ENCODE assay signal across 1 cellular context in the genomic region with DNA sequence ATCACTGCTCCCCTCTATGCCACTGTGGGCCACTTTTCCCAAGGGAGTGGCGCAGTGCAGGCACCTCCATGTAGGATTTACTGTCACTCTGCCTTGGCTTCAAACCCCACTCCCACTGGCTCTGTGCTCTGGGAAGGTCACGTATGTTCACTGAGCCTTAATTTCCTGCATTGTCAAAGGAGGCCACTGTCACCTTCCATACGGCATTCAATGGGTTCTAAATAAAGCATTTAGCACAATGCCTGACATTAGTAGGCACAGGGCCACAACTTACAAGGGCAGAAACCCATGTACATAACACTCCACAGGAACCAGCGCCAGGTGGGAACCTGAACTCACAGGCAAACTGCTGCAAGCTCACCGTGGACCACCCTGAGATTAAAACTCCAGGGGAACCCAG.
TF ChIP-seq lines count a peak whose summit lies in the region.

No MANE protein-coding gene starts in this region.

TF ChIP-seq in HepG2, 621 proteins besides CTCF, POLR2A, EP300 and RAD21:
- TF ChIP-seq ZNF510 (CRISPR knock-in tag; IDR thresholded peaks at IDR 0.05; ENCODE audit: low read depth) (no peak), NRL (CRISPR knock-in tag; IDR thresholded peaks at IDR 0.05; ENCODE audit: borderline replicate concordance) (no peak), ZNF709 (CRISPR knock-in tag; IDR thresholded peaks at IDR 0.05) (no peak), ZNF780A (CRISPR knock-in tag; IDR thresholded peaks at IDR 0.05) (no peak), NCOA1 (CRISPR knock-in tag; IDR thresholded peaks at IDR 0.05) (no peak), ZNF83 (CRISPR knock-in tag; IDR thresholded peaks at IDR 0.05; ENCODE audit: borderline replicate concordance) (no peak), ZFX (CRISPR knock-in tag; IDR thresholded peaks at IDR 0.05; ENCODE audit: low read depth) (no peak), ZNF12 (CRISPR knock-in tag; IDR thresholded peaks at IDR 0.05) (no peak)
- TF ChIP-seq, protein P1, sequence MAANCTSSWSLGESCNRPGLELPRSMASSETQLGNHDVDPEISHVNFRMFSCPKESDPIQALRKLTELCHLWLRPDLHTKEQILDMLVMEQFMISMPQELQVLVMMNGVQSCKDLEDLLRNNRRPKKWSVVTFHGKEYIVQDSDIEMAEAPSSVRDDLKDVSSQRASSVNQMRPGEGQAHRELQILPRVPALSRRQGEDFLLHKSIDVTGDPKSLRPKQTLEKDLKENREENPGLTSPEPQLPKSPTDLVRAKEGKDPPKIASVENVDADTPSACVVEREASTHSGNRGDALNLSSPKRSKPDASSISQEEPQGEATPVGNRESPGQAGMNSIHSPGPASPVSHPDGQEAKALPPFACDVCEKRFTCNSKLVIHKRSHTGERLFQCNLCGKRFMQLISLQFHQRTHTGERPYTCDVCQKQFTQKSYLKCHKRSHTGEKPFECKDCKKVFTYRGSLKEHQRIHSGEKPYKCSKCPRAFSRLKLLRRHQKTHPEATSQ (CRISPR knock-in tag; IDR thresholded peaks at IDR 0.05; ENCODE audit: borderline replicate concordance): no peak
- TF ChIP-seq, protein P2, sequence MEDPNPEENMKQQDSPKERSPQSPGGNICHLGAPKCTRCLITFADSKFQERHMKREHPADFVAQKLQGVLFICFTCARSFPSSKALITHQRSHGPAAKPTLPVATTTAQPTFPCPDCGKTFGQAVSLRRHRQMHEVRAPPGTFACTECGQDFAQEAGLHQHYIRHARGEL (CRISPR knock-in tag; IDR thresholded peaks at IDR 0.05): no peak
